ENCODE assay signal across 23 cellular contexts in the genomic region with DNA sequence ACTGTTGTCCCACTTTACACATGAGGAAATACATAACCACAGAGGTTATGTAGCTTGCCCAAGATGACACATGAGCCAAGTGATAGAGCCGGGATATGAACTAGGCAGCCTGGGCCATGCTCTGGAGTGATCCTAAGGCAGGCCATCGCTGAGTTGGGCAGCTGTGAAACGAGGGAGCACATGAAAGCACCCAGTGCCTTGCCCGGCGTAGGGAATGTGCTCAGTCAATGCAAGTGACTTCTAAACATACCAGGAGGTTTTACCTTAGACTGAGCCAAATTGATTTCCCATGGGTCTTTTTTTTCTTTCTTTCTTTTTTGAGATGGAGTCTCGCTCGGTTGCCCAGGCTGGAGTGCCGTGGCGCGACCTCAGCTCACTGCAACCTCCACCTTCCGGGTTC. TPM values are rescaled to one million over a fixed set of nuclear protein-coding genes. Genes with fewer than 3 reads are reported as not detected.
"Had no signal": no experiment of that assay in that cellular context is flagged by ENCODE, and none has a peak within 500 bp of the region (broad histone marks: within the 10 kb centered on the region; RNA-seq: fewer than 3 reads in every experiment).

No MANE protein-coding gene starts in this region.

- FAIRE-seq: endometrium, keratinocyte had no signal

- H3K36me3 ChIP-seq: esophagus squamous epithelium, gastrocnemius medialis, neural progenitor cell, transverse colon, upper lobe of right lung, uterus had no signal

- H3K9me3 ChIP-seq: esophagus squamous epithelium, gastrocnemius medialis, psoas muscle, transverse colon, upper lobe of right lung, uterus had no signal

- H3K9ac ChIP-seq: neural progenitor cell, parathyroid adenoma had no signal

- H3K4me1 ChIP-seq: gastrocnemius medialis, parathyroid adenoma, psoas muscle, uterus had no signal

- DNase-seq: cortex of kidney; effector memory CD8-positive, alpha-beta T cell; erythroblast; esophagus squamous epithelium; gastrocnemius medialis; mesenchymal stem cell; midbrain; naive thymus-derived CD4-positive, alpha-beta T cell; psoas muscle; stimulated activated CD4-positive, alpha-beta T cell treated with anti-CD3 and anti-CD28 coated beads, Interleukin-15, amount 100 ng/mL, for 24 hours; stimulated activated CD4-positive, alpha-beta T cell treated with anti-CD3 and anti-CD28 coated beads, Interleukin-2, amount 100 ng/mL, for 48 hours; stimulated activated naive B cell treated with anti-CD40 and anti-IgM and Interleukin-4, amounts not matched to agents 10 μg/mL and 1 μg/mL and 100 μg/mL, for 72 hours; transverse colon; uterus had no signal

- ATAC-seq: effector memory CD8-positive, alpha-beta T cell; gastrocnemius medialis; left lobe of liver; naive thymus-derived CD4-positive, alpha-beta T cell; psoas muscle; right cardiac atrium; stimulated activated naive B cell treated with anti-CD40 and anti-IgM and Interleukin-4, amounts not matched to agents 10 μg/mL and 1 μg/mL and 100 μg/mL, for 72 hours; upper lobe of right lung had no signal

- H3K27ac ChIP-seq: esophagus squamous epithelium, gastrocnemius medialis, neural progenitor cell, parathyroid adenoma, psoas muscle, skin epidermis, transverse colon, upper lobe of right lung, uterus had no signal

- H3K4me3 ChIP-seq: esophagus squamous epithelium, gastrocnemius medialis, neural progenitor cell, psoas muscle, skin epidermis, transverse colon, upper lobe of right lung, uterus had no signal

RNA-seq across cellular contexts. Expression of gene GRIK4, which starts 10.5 kb away (rescaled TPM):
- total RNA-seq: dermis microvascular lymphatic vessel endothelial cell had no signal
- polyA plus RNA-seq: keratinocyte; naive thymus-derived CD4-positive, alpha-beta T cell had no signal
